ENCODE assay signal across 16 cellular contexts in the genomic region with DNA sequence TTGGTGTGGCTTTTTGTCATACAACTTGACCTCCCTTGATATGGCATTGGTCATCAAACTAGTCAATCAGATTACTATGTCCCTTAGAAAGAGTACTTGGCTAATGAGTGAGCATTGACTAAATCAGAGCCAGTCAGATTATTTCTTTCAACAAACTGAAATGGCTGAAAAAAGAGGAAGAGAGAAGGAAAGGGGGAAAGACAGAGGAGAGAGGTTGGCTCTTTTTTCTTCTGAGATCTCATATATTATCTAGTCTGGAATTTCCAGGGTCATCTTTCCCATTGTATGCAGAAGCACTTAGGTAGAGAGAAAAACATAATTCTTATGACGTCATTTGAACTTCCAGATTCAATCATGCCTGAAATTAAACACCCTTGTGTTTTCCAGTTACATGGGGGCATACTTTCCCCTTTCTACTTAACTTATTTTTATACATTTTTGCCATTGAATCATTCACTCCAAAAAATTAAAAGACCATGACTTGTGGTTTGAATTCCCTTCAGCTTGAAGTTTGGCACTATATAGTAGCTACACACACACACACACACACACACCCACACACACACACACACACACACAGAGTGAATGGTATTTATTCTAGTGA.
DNase-seq lines count a peak whose midpoint lies in the region; ATAC-seq, FAIRE-seq and TF ChIP-seq lines count a peak whose summit lies in the region.
"Had no signal": no experiment of that assay in that cellular context is flagged by ENCODE, and none has a peak within 500 bp of the region (broad histone marks: within the 10 kb centered on the region; RNA-seq: fewer than 3 reads in every experiment).

No MANE protein-coding gene starts in this region.

- H3K4me3 ChIP-seq in OCI-LY3 (ENCODE audit: low read length): no peak overlapping the region
- H3K4me3 ChIP-seq: left lung had no signal

- H3K27me3 Mint-ChIP-seq in chondrocyte (ENCODE audit: low read depth): no peaks in the 10 kb centered on the region
- H3K27me3 Mint-ChIP-seq: activated CD8-positive, alpha-beta T cell treated with anti-CD3 and anti-CD28 coated beads for 36 hours had no signal

- TF ChIP-seq POLR2A in H54 (IDR thresholded peaks at IDR 0.05; ENCODE audit: low read depth, low read length): no peak

- no peaks in the 10 kb centered on the region for H3K36me3 ChIP-seq in OCI-LY3 (replicated peaks; ENCODE audit: low read depth, low read length)
- H3K36me3 ChIP-seq: left lung had no signal

- H3K27ac ChIP-seq in OCI-LY3 (ENCODE audit: low read length): peak overlapping the region; percentile 55
- H3K27ac ChIP-seq: left lung had no signal

- no peak overlapping the region for H3K4me3 Mint-ChIP-seq in chondrocyte (ENCODE audit: unreplicated experiment)
- H3K4me3 Mint-ChIP-seq: activated CD8-positive, alpha-beta T cell treated with anti-CD3 and anti-CD28 coated beads for 36 hours; activated T-helper 1 cell treated with anti-CD3 and anti-CD28 coated beads, Interleukin-12 subunit alpha, Interleukin-12 subunit beta, Interleukin-2, Interleukin-4 antibody, amounts not matched to agents 30 ng/mL and 10 ng/mL and 1 ng/mL, durations not matched to agents 14 hours and 24 hours and 36 hours had no signal

- FAIRE-seq in H54 (lab: Jason Lieb, UNC): peak; percentile 57
- no peak for FAIRE-seq in frontal cortex (lab: Jason Lieb, UNC)

- no peaks in the 10 kb centered on the region for H3K36me3 Mint-ChIP-seq in chondrocyte (ENCODE audit: low read depth)

- no peaks in the 10 kb centered on the region for H3K9me3 ChIP-seq in OCI-LY3 (ENCODE audit: insufficient read depth, low read length)
- H3K9me3 ChIP-seq: left lung had no signal

- H2AFZ ChIP-seq in OCI-LY3 (ENCODE audit: low read depth, low read length): no peak overlapping the region

- H3K9ac ChIP-seq in OCI-LY3 (ENCODE audit: low read length): no peak overlapping the region

- peaks cover 39% of the 10 kb centered on the region for H3K4me1 ChIP-seq in OCI-LY3 (ENCODE audit: low read length)
- H3K4me1 ChIP-seq: left lung had no signal

- TF ChIP-seq CTCF in GM10248 (IDR thresholded peaks at IDR 0.05; ENCODE audit: control extremely low read depth, extremely low read depth, low read depth, missing control alignments) (no peak), OCI-LY3 (IDR thresholded peaks at IDR 0.05; ENCODE audit: low read depth, low read length) (no peak), chondrocyte (IDR thresholded peaks at IDR 0.05) (no peak)

- H3K79me2 ChIP-seq in OCI-LY3 (ENCODE audit: low read length): no peaks in the 10 kb centered on the region

- POLR2A ChIA-PET in GM10248 (lab: Yijun Ruan, JAX): no interaction called here

- no peak overlapping the region for H3K27ac Mint-ChIP-seq in chondrocyte (ENCODE audit: unreplicated experiment)
- H3K27ac Mint-ChIP-seq: activated CD8-positive, alpha-beta T cell treated with anti-CD3 and anti-CD28 coated beads for 36 hours; activated T-helper 1 cell treated with anti-CD3 and anti-CD28 coated beads, Interleukin-12 subunit alpha, Interleukin-12 subunit beta, Interleukin-2, Interleukin-4 antibody, amounts not matched to agents 30 ng/mL and 10 ng/mL and 1 ng/mL, durations not matched to agents 14 hours and 24 hours and 36 hours had no signal

- H4K20me1 ChIP-seq in OCI-LY3 (ENCODE audit: insufficient read depth, low read length): no peaks in the 10 kb centered on the region

- DNase-seq in GM10248 (ENCODE audit: extremely low spot score) (peak; percentile 7), H54 (ENCODE audit: insufficient read length, low spot score) (no peak), glomerular visceral epithelial cell (ENCODE audit: extremely low spot score) (peak; percentile 87), COLO829 (ENCODE audit: low spot score) (no peak), chondrocyte (ENCODE audit: low spot score) (no peak), frontal cortex (ENCODE audit: low spot score in 2 of 2) (no peak)
- DNase-seq: activated CD8-positive, alpha-beta T cell treated with anti-CD3 and anti-CD28 coated beads for 36 hours; COR-L47; effector CD8-positive, alpha-beta T cell; KBM-7; left lung; stimulated activated CD4-positive, alpha-beta T cell treated with anti-CD3 and anti-CD28 coated beads, Interleukin-2, amount 100 ng/mL, for 24 hours had no signal

- no peaks in the 10 kb centered on the region for H3K27me3 ChIP-seq in OCI-LY3 (ENCODE audit: low read depth, low read length)
- H3K27me3 ChIP-seq: left lung had no signal

- ATAC-seq in GM18498 (IDR thresholded peaks at IDR 0.05; ENCODE audit: unreplicated experiment): no peak
- ATAC-seq: activated CD8-positive, alpha-beta T cell treated with anti-CD3 and anti-CD28 coated beads for 36 hours; left lung; Panc1 had no signal

- H3K4me1 Mint-ChIP-seq in chondrocyte (ENCODE audit: low read depth): peaks cover 8% of the 10 kb centered on the region

- H3K4me2 ChIP-seq in OCI-LY3 (ENCODE audit: low read length): peak overlapping the region; percentile 51

- H3K9me3 Mint-ChIP-seq in chondrocyte (ENCODE audit: low read depth): no peaks in the 10 kb centered on the region
- H3K9me3 Mint-ChIP-seq: activated CD8-positive, alpha-beta T cell treated with anti-CD3 and anti-CD28 coated beads for 36 hours; activated T-helper 1 cell treated with anti-CD3 and anti-CD28 coated beads, Interleukin-12 subunit alpha, Interleukin-12 subunit beta, Interleukin-2, Interleukin-4 antibody, amounts not matched to agents 30 ng/mL and 10 ng/mL and 1 ng/mL, durations not matched to agents 14 hours and 24 hours and 36 hours had no signal

- CTCF ChIA-PET in GM10248 (lab: Yijun Ruan, JAX): interaction anchor here (1.2 to 1.8 kb wide), 2 partner anchors 13 to 65 kb away, joined by 3 to 6 read pairs; no protein-coding TSS in a partner anchor

Comparison
In these comparisons a context has a peak if more than half of its experiments do, and no peak if none do; other contexts are left out.
1. DNase-seq: peak in GM10248 (single experiment) and glomerular visceral epithelial cell (single experiment); none in H54 (single experiment), COLO829 (single experiment), chondrocyte (single experiment) and frontal cortex (0 of 2).